In genomic region chr7:153808117-153808516, GRCh38 we compare ENCODE assay signal across 19 cellular contexts.
DNase-seq lines count a peak whose midpoint lies in the region; ATAC-seq and TF ChIP-seq lines count a peak whose summit lies in the region.
"Had no signal": no experiment of that assay in that cellular context is flagged by ENCODE, and none has a peak within 500 bp of the region (broad histone marks: within the 10 kb centered on the region; RNA-seq: fewer than 3 reads in every experiment).

No MANE protein-coding gene starts in this region.

- TF ChIP-seq RAD21 in IMR-90 (IDR thresholded peaks at IDR 0.05; ENCODE audit: low read length) = no peak

- no peak overlapping the region for H2BK5ac ChIP-seq in IMR-90 (ENCODE audit: low read depth, low read length, poor library complexity, severe bottlenecking)

- no peak overlapping the region for H3K56ac ChIP-seq in IMR-90 (ENCODE audit: extremely low read depth, insufficient read depth, low read length)

- no peak overlapping the region for H3K4ac ChIP-seq in IMR-90 (ENCODE audit: low read depth, low read length)

- no peaks in the 10 kb centered on the region for H3K27me3 ChIP-seq in IMR-90 (ENCODE audit: control insufficient read depth, insufficient read depth, low read length)
- no peaks in the 10 kb centered on the region for H3K27me3 ChIP-seq in naive thymus-derived CD4-positive, alpha-beta T cell (ENCODE audit: control insufficient read depth in 2 of 2, insufficient read depth in 2 of 2, low read length in 2 of 2)
- H3K27me3 ChIP-seq: BLaER1 had no signal

- H4K5ac ChIP-seq in IMR-90 (ENCODE audit: low read depth, low read length) = no peak overlapping the region

- no peak overlapping the region for H3K14ac ChIP-seq in IMR-90 (replicated peaks; ENCODE audit: low read depth, low read length)

- H3K36me3 Mint-ChIP-seq in naive thymus-derived CD4-positive, alpha-beta T cell = no peaks in the 10 kb centered on the region
- no peaks in the 10 kb centered on the region for H3K36me3 Mint-ChIP-seq in stimulated activated memory B cell treated with anti-CD40 and anti-IgM and Interleukin-4, amounts not matched to agents 10 μg/mL and 1 μg/mL and 100 μg/mL, for 72 hours
- H3K36me3 Mint-ChIP-seq: CD8-positive, alpha-beta T cell; IgD-negative memory B cell had no signal

- no peak overlapping the region for H3K4me3 Mint-ChIP-seq in naive thymus-derived CD4-positive, alpha-beta T cell
- no peak overlapping the region for H3K4me3 Mint-ChIP-seq in stimulated activated memory B cell treated with anti-CD40 and anti-IgM and Interleukin-4, amounts not matched to agents 10 μg/mL and 1 μg/mL and 100 μg/mL, for 72 hours
- H3K4me3 Mint-ChIP-seq: CD8-positive, alpha-beta T cell; IgD-negative memory B cell had no signal

- POLR2A ChIA-PET in IMR-90 (lab: Charles Lee; ENCODE audit: unreplicated experiment) = no interaction called here
- POLR2A ChIA-PET in naive thymus-derived CD4-positive, alpha-beta T cell (lab: Charles Lee) = no interaction called here

- no peak for TF ChIP-seq CTCF in IMR-90 (conservative IDR thresholded peaks at IDR 0.05; ENCODE audit: low read depth, low read length)

- H4K20me1 ChIP-seq in IMR-90 (ENCODE audit: insufficient read depth, low read length) = no peaks in the 10 kb centered on the region
- H4K20me1 ChIP-seq: BLaER1 had no signal

- no CpG with 5 or more reads among the region's 12 CpGs for WGBS in IMR-90 (ENCODE audit: extremely low coverage in 2 of 2, insufficient read length in 1 of 2), 2 experiments

- no peak overlapping the region for H2AK9ac ChIP-seq in IMR-90 (replicated peaks; ENCODE audit: low read depth, low read length, poor library complexity)

- H2AFZ ChIP-seq in IMR-90 (replicated peaks; ENCODE audit: low read length, poor library complexity) = peak overlapping the region; percentile 32
- H2AFZ ChIP-seq: GM23248 had no signal

- dilution Hi-C loops in IMR-90 (cut with HindIII; ENCODE audit: low sequenced_read_pairs, unreplicated experiment) = no loop called here

- peaks cover 0 to 11% (median 6%) of the 10 kb centered on the region in 11 donors for H3K9me3 Mint-ChIP-seq in naive thymus-derived CD4-positive, alpha-beta T cell
- peaks cover 6% of the 10 kb centered on the region for H3K9me3 Mint-ChIP-seq in stimulated activated memory B cell treated with anti-CD40 and anti-IgM and Interleukin-4, amounts not matched to agents 10 μg/mL and 1 μg/mL and 100 μg/mL, for 72 hours
- H3K9me3 Mint-ChIP-seq: IgD-negative memory B cell had no signal

- no peaks in the 10 kb centered on the region for H3K9me1 ChIP-seq in IMR-90 (ENCODE audit: insufficient read depth, low read length)

- H3K79me1 ChIP-seq in IMR-90 (ENCODE audit: low read depth in 1 of 2, low read length in 2 of 2) = no peaks in the 10 kb centered on the region

- no peak overlapping the region for H4K91ac ChIP-seq in IMR-90 (ENCODE audit: insufficient read depth, low read depth, low read length)

- no peaks in the 10 kb centered on the region for H3K27me3 Mint-ChIP-seq in naive thymus-derived CD4-positive, alpha-beta T cell
- H3K27me3 Mint-ChIP-seq in stimulated activated memory B cell treated with anti-CD40 and anti-IgM and Interleukin-4, amounts not matched to agents 10 μg/mL and 1 μg/mL and 100 μg/mL, for 72 hours = no peaks in the 10 kb centered on the region
- H3K27me3 Mint-ChIP-seq: IgD-negative memory B cell had no signal

- CTCF ChIA-PET in IMR-90 (lab: Yijun Ruan, JAX) = no interaction called here
- CTCF ChIA-PET in naive thymus-derived CD4-positive, alpha-beta T cell (lab: Charles Lee) = no interaction called here

- H4K8ac ChIP-seq in IMR-90 (ENCODE audit: low read depth in 2 of 2, low read length in 2 of 2) = no peak overlapping the region

- H3K9ac ChIP-seq in IMR-90 (ENCODE audit: low read depth, low read length) = no peak overlapping the region
- H3K9ac ChIP-seq: BLaER1, GM23248 had no signal

- no TSS peak for BruUV-seq in IMR-90 (replicated peaks; lab: Mats Ljungman, UMichigan)

- no peaks in the 10 kb centered on the region for H3K9me3 ChIP-seq in IMR-90 (ENCODE audit: control insufficient read depth, insufficient read depth, low read length)
- H3K9me3 ChIP-seq in naive thymus-derived CD4-positive, alpha-beta T cell (ENCODE audit: control insufficient read depth in 2 of 3, low read length in 3 of 3) = no peaks in the 10 kb centered on the region
- H3K9me3 ChIP-seq: BLaER1 had no signal

- H3K4me2 ChIP-seq in IMR-90 (ENCODE audit: low read depth, low read length) = no peak overlapping the region
- H3K4me2 ChIP-seq: BLaER1 had no signal

- H3K4me3 ChIP-seq in IMR-90 (ENCODE audit: insufficient read depth, low read depth, low read length) = no peak overlapping the region
- no peak overlapping the region for H3K4me3 ChIP-seq in naive thymus-derived CD4-positive, alpha-beta T cell (ENCODE audit: low read length)
- H3K4me3 ChIP-seq: BLaER1, GM23248 had no signal

- no peak overlapping the region for H2BK15ac ChIP-seq in IMR-90 (ENCODE audit: low read depth, low read length)

- no peak overlapping the region for H3K18ac ChIP-seq in IMR-90 (ENCODE audit: low read depth, low read length)

- H2BK120ac ChIP-seq in IMR-90 (ENCODE audit: low read depth, low read length) = no peak overlapping the region

- no peak overlapping the region for H3K23ac ChIP-seq in IMR-90 (ENCODE audit: low read depth, low read length)

- no peaks in the 10 kb centered on the region for H3K4me1 Mint-ChIP-seq in naive thymus-derived CD4-positive, alpha-beta T cell
- H3K4me1 Mint-ChIP-seq in stimulated activated memory B cell treated with anti-CD40 and anti-IgM and Interleukin-4, amounts not matched to agents 10 μg/mL and 1 μg/mL and 100 μg/mL, for 72 hours = no peaks in the 10 kb centered on the region
- H3K4me1 Mint-ChIP-seq: IgD-negative memory B cell had no signal

- no peak for ATAC-seq in IMR-90 (ENCODE audit: low read depth)
- ATAC-seq in naive thymus-derived CD4-positive, alpha-beta T cell = peak; percentile 8
- peak; percentile 24 for ATAC-seq in stimulated activated memory B cell treated with anti-CD40 and anti-IgM and Interleukin-4, amounts not matched to agents 10 μg/mL and 1 μg/mL and 100 μg/mL, for 72 hours
- no peak for ATAC-seq in GM18498 (IDR thresholded peaks at IDR 0.05; ENCODE audit: unreplicated experiment)
- ATAC-seq in HG02678 (IDR thresholded peaks at IDR 0.05; ENCODE audit: unreplicated experiment) = no peak
- ATAC-seq: CD8-positive, alpha-beta T cell; HCT116 had no signal

- no peak overlapping the region for H2BK20ac ChIP-seq in IMR-90 (ENCODE audit: low read depth, low read length)

- H3K36me3 ChIP-seq in IMR-90 (ENCODE audit: control insufficient read depth, insufficient read depth, low read length) = no peaks in the 10 kb centered on the region
- no peaks in the 10 kb centered on the region for H3K36me3 ChIP-seq in naive thymus-derived CD4-positive, alpha-beta T cell (ENCODE audit: control insufficient read depth in 2 of 3, insufficient read depth in 3 of 3, low read length in 3 of 3)
- H3K36me3 ChIP-seq: BLaER1 had no signal

- H2AK5ac ChIP-seq in IMR-90 (ENCODE audit: low read depth, low read length) = no peak overlapping the region

- H3K27ac Mint-ChIP-seq in naive thymus-derived CD4-positive, alpha-beta T cell = no peak overlapping the region
- H3K27ac Mint-ChIP-seq in stimulated activated memory B cell treated with anti-CD40 and anti-IgM and Interleukin-4, amounts not matched to agents 10 μg/mL and 1 μg/mL and 100 μg/mL, for 72 hours = no peak overlapping the region
- H3K27ac Mint-ChIP-seq: CD8-positive, alpha-beta T cell; IgD-negative memory B cell had no signal

- H3K27ac ChIP-seq in IMR-90 (ENCODE audit: insufficient read depth, low read length) = no peak overlapping the region
- no peak overlapping the region for H3K27ac ChIP-seq in naive thymus-derived CD4-positive, alpha-beta T cell (ENCODE audit: low read depth, low read length)
- H3K27ac ChIP-seq: BLaER1, GM23248 had no signal

- TF ChIP-seq POLR2A in IMR-90 (IDR thresholded peaks at IDR 0.05; ENCODE audit: low read depth, low read length) = no peak

- intact Hi-C loops in IMR-90 (cut with micrococcal nuclease) = no loop called here
- intact Hi-C loops in naive thymus-derived CD4-positive, alpha-beta T cell (cut with micrococcal nuclease) = no loop called here

- in situ Hi-C loops in IMR-90 (cut with MboI; ENCODE audit: low sequenced_read_pairs) = no loop called here

- H3K4me1 ChIP-seq in IMR-90 (ENCODE audit: control insufficient read depth, insufficient read depth, low read length) = no peaks in the 10 kb centered on the region
- H3K4me1 ChIP-seq in naive thymus-derived CD4-positive, alpha-beta T cell (ENCODE audit: control insufficient read depth in 2 of 2, insufficient read depth in 2 of 2, low read length in 2 of 2) = no peaks in the 10 kb centered on the region
- H3K4me1 ChIP-seq: BLaER1 had no signal

- DNase-seq in IMR-90 = no peak
- DNase-seq in naive thymus-derived CD4-positive, alpha-beta T cell = no peak
- no peak for DNase-seq in AG08395 (ENCODE audit: low spot score)
- no peak for DNase-seq in T-helper 2 cell
- DNase-seq: ACHN; AML-193; Calu3; CD8-positive, alpha-beta T cell; DMS79 treated with DMSO at 0.1 percent for 48 hours; GF-D8; GM23248; Kasumi-1; KBM-7 had no signal

TF ChIP-seq in IMR-90, 13 proteins besides CTCF, POLR2A, EP300 and RAD21:
- TF ChIP-seq USF2 (IDR thresholded peaks at IDR 0.05; ENCODE audit: low read depth, low read length) (no peak), FOS (IDR thresholded peaks at IDR 0.05; ENCODE audit: low read depth, low read length) (no peak), CHD1 (IDR thresholded peaks at IDR 0.05; ENCODE audit: low read depth, low read length) (no peak), SMC3 (IDR thresholded peaks at IDR 0.05; ENCODE audit: low read depth, low read length) (no peak)

Comparison
In these comparisons a context has a peak if more than half of its experiments do, and no peak if none do; other contexts are left out.
1. ATAC-seq: peak in naive thymus-derived CD4-positive, alpha-beta T cell (single experiment) and stimulated activated memory B cell treated with anti-CD40 and anti-IgM and Interleukin-4, amounts not matched to agents 10 μg/mL and 1 μg/mL and 100 μg/mL, for 72 hours (single experiment); none in IMR-90 (single experiment), GM18498 (single experiment) and HG02678 (single experiment).